ENCODE assay signal across 2 cellular contexts in genomic region chr4:24912252-24913098, GRCh38.
TF ChIP-seq lines count a peak whose summit lies in the region.

CCDC149 (minus strand) TSS chr4:24913042; CDS start chr4:24912864, 178 bp downstream.

TF ChIP-seq in Ishikawa, 13 proteins besides CTCF, POLR2A, EP300 and RAD21 (continued from another document):
- TF ChIP-seq REST (IDR thresholded peaks at IDR 0.05; ENCODE audit: low read depth) (no peak), CREB1 (IDR thresholded peaks at IDR 0.05; ENCODE audit: low read depth) (no peak), EGR1 (IDR thresholded peaks at IDR 0.05) (no peak), NFIC (IDR thresholded peaks at IDR 0.05) (peak; percentile 39; the same call in 1 of the 2 replicates), USF1 (IDR thresholded peaks at IDR 0.05) (no peak; the same call in 1 of the 2 replicates), CEBPB (IDR thresholded peaks at IDR 0.05) (no peak), MAX (IDR thresholded peaks at IDR 0.05) (peak; percentile 84), TCF12 (IDR thresholded peaks at IDR 0.05; ENCODE audit: low read depth) (no peak; the same call in 1 of the 2 replicates)
TF ChIP-seq in Ishikawa: peak in this region for 5.

TF ChIP-seq in H1, 55 proteins besides CTCF, POLR2A, EP300 and RAD21 (continued from another document):
- no peak for TF ChIP-seq USF2 (IDR thresholded peaks at IDR 0.05; ENCODE audit: low read length)
- TF ChIP-seq TAF7 (optimal IDR thresholded peaks at IDR 0.05; ENCODE audit: borderline replicate concordance, low read depth, low read length) = no peak
- no peak for TF ChIP-seq HDAC2 (IDR thresholded peaks at IDR 0.05; ENCODE audit: borderline replicate concordance in 1 of 2, low read depth in 2 of 2, low read length in 2 of 2)
- TF ChIP-seq SIN3A (conservative IDR thresholded peaks at IDR 0.05 in 1 of 2, IDR thresholded peaks at IDR 0.05 in 1 of 2; ENCODE audit: low read depth in 1 of 2, low read length in 2 of 2) = no peak
- peak; percentile 43; the same call in 1 of the 2 replicates for TF ChIP-seq KDM1A (IDR thresholded peaks at IDR 0.05; ENCODE audit: borderline replicate concordance, low read length)
- no peak for TF ChIP-seq BCL11A (IDR thresholded peaks at IDR 0.05; ENCODE audit: low read depth in 2 of 2, low read length in 2 of 2)
- peak; percentile 53; the same call in 1 of the 2 replicates for TF ChIP-seq CREB1 (IDR thresholded peaks at IDR 0.05)
- TF ChIP-seq TEAD4 (IDR thresholded peaks at IDR 0.05; ENCODE audit: low read depth, low read length) = no peak
- TF ChIP-seq EZH2 (IDR thresholded peaks at IDR 0.05; ENCODE audit: low read depth, low read length, severe bottlenecking) = peak; percentile 24
- TF ChIP-seq KDM4A (IDR thresholded peaks at IDR 0.05; ENCODE audit: low read depth, low read length, severe bottlenecking) = peak; percentile 82
- TF ChIP-seq JUN (IDR thresholded peaks at IDR 0.05; ENCODE audit: low read depth, low read length) = no peak
- no peak for TF ChIP-seq RBBP5 (IDR thresholded peaks at IDR 0.05; ENCODE audit: borderline replicate concordance, low read depth, low read length)
- peak; percentile 72 for TF ChIP-seq ASH2L (IDR thresholded peaks at IDR 0.05; ENCODE audit: low read length)
- TF ChIP-seq NRF1 (IDR thresholded peaks at IDR 0.05; ENCODE audit: low read depth, low read length) = no peak
- TF ChIP-seq GABPA (IDR thresholded peaks at IDR 0.05; ENCODE audit: borderline replicate concordance, insufficient read depth, low read length) = no peak
- no peak for TF ChIP-seq SP2 (IDR thresholded peaks at IDR 0.05; ENCODE audit: low read length)
- TF ChIP-seq TCF12 (IDR thresholded peaks at IDR 0.05; ENCODE audit: low read depth, low read length) = 0 out of 2 replicates have a peak, but pooled peaks have one; percentile 28
- TF ChIP-seq BRCA1 (IDR thresholded peaks at IDR 0.05; ENCODE audit: low read depth, low read length) = no peak
- no peak for TF ChIP-seq SRF (IDR thresholded peaks at IDR 0.05; ENCODE audit: low read depth, low read length)
- peak; percentile 72 for TF ChIP-seq TAF1 (IDR thresholded peaks at IDR 0.05; ENCODE audit: low read depth, low read length)
- TF ChIP-seq PHF8 (conservative IDR thresholded peaks at IDR 0.05; ENCODE audit: low read depth, low read length) = peak; percentile 64; the same call in 1 of the 2 replicates
- peak; percentile 68; the same call in 1 of the 2 replicates for TF ChIP-seq TBP (IDR thresholded peaks at IDR 0.05; ENCODE audit: low read depth, low read length)
- TF ChIP-seq POLR2AphosphoS5 (IDR thresholded peaks at IDR 0.05; ENCODE audit: low read depth, low read length) = peak; percentile 21; the same call in 1 of the 2 replicates
- TF ChIP-seq CHD7 (IDR thresholded peaks at IDR 0.05; ENCODE audit: insufficient replicate concordance, low read length) = no peak
- TF ChIP-seq RFX5 (IDR thresholded peaks at IDR 0.05; ENCODE audit: borderline replicate concordance, low read depth, low read length) = no peak
- TF ChIP-seq BACH1 (IDR thresholded peaks at IDR 0.05; ENCODE audit: low read length) = no peak
- TF ChIP-seq SUZ12 (IDR thresholded peaks at IDR 0.05; ENCODE audit: low read length) = no peak
- no peak for TF ChIP-seq ATF2 (IDR thresholded peaks at IDR 0.05; ENCODE audit: low read length)
- no peak for TF ChIP-seq YY1 (IDR thresholded peaks at IDR 0.05; ENCODE audit: low read depth, low read length)
- peak; percentile 91 for TF ChIP-seq E2F6 (IDR thresholded peaks at IDR 0.05)
- TF ChIP-seq SP1 (IDR thresholded peaks at IDR 0.05; ENCODE audit: low read depth, low read length) = no peak
- no peak for TF ChIP-seq GTF2F1 (IDR thresholded peaks at IDR 0.05; ENCODE audit: borderline replicate concordance, low read depth, low read length)
- TF ChIP-seq CBX8 (IDR thresholded peaks at IDR 0.05; ENCODE audit: borderline replicate concordance, low read depth, low read length) = no peak
- TF ChIP-seq POU5F1 (IDR thresholded peaks at IDR 0.05; ENCODE audit: low read depth, low read length) = no peak
